In genomic region chr4:78776031-78776728, GRCh38 we compare ENCODE assay signal across 1 cellular context.
TF ChIP-seq lines count a peak whose summit lies in the region.

TSS of gene BMP2K (plus strand) at chr4:78776350. CDS start at chr4:78776544, 194 bp downstream.

TF ChIP-seq in K562, 482 proteins besides CTCF, POLR2A, EP300 and RAD21 (continued from another document and continues in another):
- TF ChIP-seq THRB (CRISPR knock-in tag; conservative IDR thresholded peaks at IDR 0.05) = no peak
- TF ChIP-seq BACH1 (tag; IDR thresholded peaks at IDR 0.05) = no peak
- no peak for TF ChIP-seq ZNF512 (tag; IDR thresholded peaks at IDR 0.05)
- no peak for TF ChIP-seq ZNF57 (CRISPR knock-in tag; IDR thresholded peaks at IDR 0.05)
- TF ChIP-seq ZNF316 (IDR thresholded peaks at IDR 0.05) = no peak
- TF ChIP-seq ELF2 (CRISPR knock-in tag; IDR thresholded peaks at IDR 0.05) = no peak
- TF ChIP-seq SFPQ (IDR thresholded peaks at IDR 0.05; ENCODE audit: low read depth, low read length) = no peak
- TF ChIP-seq HDGF (IDR thresholded peaks at IDR 0.05) = no peak
- peak; percentile 82 for TF ChIP-seq GABPA (tag; conservative IDR thresholded peaks at IDR 0.05; ENCODE audit: low read depth)
- TF ChIP-seq, protein P1, sequence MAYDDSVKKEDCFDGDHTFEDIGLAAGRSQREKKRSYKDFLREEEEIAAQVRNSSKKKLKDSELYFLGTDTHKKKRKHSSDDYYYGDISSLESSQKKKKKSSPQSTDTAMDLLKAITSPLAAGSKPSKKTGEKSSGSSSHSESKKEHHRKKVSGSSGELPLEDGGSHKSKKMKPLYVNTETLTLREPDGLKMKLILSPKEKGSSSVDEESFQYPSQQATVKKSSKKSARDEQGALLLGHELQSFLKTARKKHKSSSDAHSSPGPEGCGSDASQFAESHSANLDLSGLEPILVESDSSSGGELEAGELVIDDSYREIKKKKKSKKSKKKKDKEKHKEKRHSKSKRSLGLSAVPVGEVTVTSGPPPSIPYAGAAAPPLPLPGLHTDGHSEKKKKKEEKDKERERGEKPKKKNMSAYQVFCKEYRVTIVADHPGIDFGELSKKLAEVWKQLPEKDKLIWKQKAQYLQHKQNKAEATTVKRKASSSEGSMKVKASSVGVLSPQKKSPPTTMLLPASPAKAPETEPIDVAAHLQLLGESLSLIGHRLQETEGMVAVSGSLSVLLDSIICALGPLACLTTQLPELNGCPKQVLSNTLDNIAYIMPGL (CRISPR knock-in tag; IDR thresholded peaks at IDR 0.05) = no peak
- TF ChIP-seq ETS2 (tag; IDR thresholded peaks at IDR 0.05; ENCODE audit: borderline replicate concordance, poor library complexity, severe bottlenecking) = no peak
- no peak for TF ChIP-seq MECOM (CRISPR knock-in tag; IDR thresholded peaks at IDR 0.05)
- TF ChIP-seq E2F1 (CRISPR knock-in tag; IDR thresholded peaks at IDR 0.05) = no peak
- TF ChIP-seq PURB (CRISPR knock-in tag; IDR thresholded peaks at IDR 0.05; ENCODE audit: low read depth) = no peak
- no peak for TF ChIP-seq PRMT5 (CRISPR knock-in tag; IDR thresholded peaks at IDR 0.05)
- TF ChIP-seq NCOA1 (IDR thresholded peaks at IDR 0.05; ENCODE audit: low read depth) = no peak
- TF ChIP-seq, protein P2, sequence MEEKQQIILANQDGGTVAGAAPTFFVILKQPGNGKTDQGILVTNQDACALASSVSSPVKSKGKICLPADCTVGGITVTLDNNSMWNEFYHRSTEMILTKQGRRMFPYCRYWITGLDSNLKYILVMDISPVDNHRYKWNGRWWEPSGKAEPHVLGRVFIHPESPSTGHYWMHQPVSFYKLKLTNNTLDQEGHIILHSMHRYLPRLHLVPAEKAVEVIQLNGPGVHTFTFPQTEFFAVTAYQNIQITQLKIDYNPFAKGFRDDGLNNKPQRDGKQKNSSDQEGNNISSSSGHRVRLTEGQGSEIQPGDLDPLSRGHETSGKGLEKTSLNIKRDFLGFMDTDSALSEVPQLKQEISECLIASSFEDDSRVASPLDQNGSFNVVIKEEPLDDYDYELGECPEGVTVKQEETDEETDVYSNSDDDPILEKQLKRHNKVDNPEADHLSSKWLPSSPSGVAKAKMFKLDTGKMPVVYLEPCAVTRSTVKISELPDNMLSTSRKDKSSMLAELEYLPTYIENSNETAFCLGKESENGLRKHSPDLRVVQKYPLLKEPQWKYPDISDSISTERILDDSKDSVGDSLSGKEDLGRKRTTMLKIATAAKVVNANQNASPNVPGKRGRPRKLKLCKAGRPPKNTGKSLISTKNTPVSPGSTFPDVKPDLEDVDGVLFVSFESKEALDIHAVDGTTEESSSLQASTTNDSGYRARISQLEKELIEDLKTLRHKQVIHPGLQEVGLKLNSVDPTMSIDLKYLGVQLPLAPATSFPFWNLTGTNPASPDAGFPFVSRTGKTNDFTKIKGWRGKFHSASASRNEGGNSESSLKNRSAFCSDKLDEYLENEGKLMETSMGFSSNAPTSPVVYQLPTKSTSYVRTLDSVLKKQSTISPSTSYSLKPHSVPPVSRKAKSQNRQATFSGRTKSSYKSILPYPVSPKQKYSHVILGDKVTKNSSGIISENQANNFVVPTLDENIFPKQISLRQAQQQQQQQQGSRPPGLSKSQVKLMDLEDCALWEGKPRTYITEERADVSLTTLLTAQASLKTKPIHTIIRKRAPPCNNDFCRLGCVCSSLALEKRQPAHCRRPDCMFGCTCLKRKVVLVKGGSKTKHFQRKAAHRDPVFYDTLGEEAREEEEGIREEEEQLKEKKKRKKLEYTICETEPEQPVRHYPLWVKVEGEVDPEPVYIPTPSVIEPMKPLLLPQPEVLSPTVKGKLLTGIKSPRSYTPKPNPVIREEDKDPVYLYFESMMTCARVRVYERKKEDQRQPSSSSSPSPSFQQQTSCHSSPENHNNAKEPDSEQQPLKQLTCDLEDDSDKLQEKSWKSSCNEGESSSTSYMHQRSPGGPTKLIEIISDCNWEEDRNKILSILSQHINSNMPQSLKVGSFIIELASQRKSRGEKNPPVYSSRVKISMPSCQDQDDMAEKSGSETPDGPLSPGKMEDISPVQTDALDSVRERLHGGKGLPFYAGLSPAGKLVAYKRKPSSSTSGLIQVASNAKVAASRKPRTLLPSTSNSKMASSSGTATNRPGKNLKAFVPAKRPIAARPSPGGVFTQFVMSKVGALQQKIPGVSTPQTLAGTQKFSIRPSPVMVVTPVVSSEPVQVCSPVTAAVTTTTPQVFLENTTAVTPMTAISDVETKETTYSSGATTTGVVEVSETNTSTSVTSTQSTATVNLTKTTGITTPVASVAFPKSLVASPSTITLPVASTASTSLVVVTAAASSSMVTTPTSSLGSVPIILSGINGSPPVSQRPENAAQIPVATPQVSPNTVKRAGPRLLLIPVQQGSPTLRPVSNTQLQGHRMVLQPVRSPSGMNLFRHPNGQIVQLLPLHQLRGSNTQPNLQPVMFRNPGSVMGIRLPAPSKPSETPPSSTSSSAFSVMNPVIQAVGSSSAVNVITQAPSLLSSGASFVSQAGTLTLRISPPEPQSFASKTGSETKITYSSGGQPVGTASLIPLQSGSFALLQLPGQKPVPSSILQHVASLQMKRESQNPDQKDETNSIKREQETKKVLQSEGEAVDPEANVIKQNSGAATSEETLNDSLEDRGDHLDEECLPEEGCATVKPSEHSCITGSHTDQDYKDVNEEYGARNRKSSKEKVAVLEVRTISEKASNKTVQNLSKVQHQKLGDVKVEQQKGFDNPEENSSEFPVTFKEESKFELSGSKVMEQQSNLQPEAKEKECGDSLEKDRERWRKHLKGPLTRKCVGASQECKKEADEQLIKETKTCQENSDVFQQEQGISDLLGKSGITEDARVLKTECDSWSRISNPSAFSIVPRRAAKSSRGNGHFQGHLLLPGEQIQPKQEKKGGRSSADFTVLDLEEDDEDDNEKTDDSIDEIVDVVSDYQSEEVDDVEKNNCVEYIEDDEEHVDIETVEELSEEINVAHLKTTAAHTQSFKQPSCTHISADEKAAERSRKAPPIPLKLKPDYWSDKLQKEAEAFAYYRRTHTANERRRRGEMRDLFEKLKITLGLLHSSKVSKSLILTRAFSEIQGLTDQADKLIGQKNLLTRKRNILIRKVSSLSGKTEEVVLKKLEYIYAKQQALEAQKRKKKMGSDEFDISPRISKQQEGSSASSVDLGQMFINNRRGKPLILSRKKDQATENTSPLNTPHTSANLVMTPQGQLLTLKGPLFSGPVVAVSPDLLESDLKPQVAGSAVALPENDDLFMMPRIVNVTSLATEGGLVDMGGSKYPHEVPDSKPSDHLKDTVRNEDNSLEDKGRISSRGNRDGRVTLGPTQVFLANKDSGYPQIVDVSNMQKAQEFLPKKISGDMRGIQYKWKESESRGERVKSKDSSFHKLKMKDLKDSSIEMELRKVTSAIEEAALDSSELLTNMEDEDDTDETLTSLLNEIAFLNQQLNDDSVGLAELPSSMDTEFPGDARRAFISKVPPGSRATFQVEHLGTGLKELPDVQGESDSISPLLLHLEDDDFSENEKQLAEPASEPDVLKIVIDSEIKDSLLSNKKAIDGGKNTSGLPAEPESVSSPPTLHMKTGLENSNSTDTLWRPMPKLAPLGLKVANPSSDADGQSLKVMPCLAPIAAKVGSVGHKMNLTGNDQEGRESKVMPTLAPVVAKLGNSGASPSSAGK (IDR thresholded peaks at IDR 0.05) = no peak
- no peak for TF ChIP-seq FOXK2 (conservative IDR thresholded peaks at IDR 0.05 in 1 of 2, IDR thresholded peaks at IDR 0.05 in 1 of 2; ENCODE audit: low read depth in 2 of 2)
- TF ChIP-seq TCFL5 (CRISPR knock-in tag; conservative IDR thresholded peaks at IDR 0.05) = no peak
- TF ChIP-seq CEBPZ (IDR thresholded peaks at IDR 0.05; ENCODE audit: borderline replicate concordance, low read depth, low read length) = no peak
- no peak for TF ChIP-seq ZNF232 (CRISPR knock-in tag; IDR thresholded peaks at IDR 0.05)
- TF ChIP-seq ZNF197 (CRISPR knock-in tag; IDR thresholded peaks at IDR 0.05; ENCODE audit: low read depth) = no peak
- TF ChIP-seq CSDE1 (IDR thresholded peaks at IDR 0.05) = no peak
- TF ChIP-seq TAF9B (IDR thresholded peaks at IDR 0.05; ENCODE audit: partially characterized antibody) = no peak
- TF ChIP-seq, protein P3, sequence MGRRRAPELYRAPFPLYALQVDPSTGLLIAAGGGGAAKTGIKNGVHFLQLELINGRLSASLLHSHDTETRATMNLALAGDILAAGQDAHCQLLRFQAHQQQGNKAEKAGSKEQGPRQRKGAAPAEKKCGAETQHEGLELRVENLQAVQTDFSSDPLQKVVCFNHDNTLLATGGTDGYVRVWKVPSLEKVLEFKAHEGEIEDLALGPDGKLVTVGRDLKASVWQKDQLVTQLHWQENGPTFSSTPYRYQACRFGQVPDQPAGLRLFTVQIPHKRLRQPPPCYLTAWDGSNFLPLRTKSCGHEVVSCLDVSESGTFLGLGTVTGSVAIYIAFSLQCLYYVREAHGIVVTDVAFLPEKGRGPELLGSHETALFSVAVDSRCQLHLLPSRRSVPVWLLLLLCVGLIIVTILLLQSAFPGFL (CRISPR knock-in tag; IDR thresholded peaks at IDR 0.05) = no peak
- no peak for TF ChIP-seq RBM39 (optimal IDR thresholded peaks at IDR 0.05; ENCODE audit: low read depth, low read length)
- peak; percentile 8; the same call in 1 of the 2 replicates for TF ChIP-seq PML (IDR thresholded peaks at IDR 0.05; ENCODE audit: low read length)
- no peak for TF ChIP-seq CREB1 (IDR thresholded peaks at IDR 0.05)
- no peak for TF ChIP-seq CREB1 (CRISPR knock-in tag; IDR thresholded peaks at IDR 0.05)
- TF ChIP-seq, protein P4, sequence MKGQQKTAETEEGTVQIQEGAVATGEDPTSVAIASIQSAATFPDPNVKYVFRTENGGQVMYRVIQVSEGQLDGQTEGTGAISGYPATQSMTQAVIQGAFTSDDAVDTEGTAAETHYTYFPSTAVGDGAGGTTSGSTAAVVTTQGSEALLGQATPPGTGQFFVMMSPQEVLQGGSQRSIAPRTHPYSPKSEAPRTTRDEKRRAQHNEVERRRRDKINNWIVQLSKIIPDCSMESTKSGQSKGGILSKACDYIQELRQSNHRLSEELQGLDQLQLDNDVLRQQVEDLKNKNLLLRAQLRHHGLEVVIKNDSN (CRISPR knock-in tag; IDR thresholded peaks at IDR 0.05) = no peak
- TF ChIP-seq TAF7 (tag; IDR thresholded peaks at IDR 0.05) = no peak
- no peak for TF ChIP-seq CEBPB (tag; IDR thresholded peaks at IDR 0.05)
